ENCODE assay signal across 3 cellular contexts in the genomic region with DNA sequence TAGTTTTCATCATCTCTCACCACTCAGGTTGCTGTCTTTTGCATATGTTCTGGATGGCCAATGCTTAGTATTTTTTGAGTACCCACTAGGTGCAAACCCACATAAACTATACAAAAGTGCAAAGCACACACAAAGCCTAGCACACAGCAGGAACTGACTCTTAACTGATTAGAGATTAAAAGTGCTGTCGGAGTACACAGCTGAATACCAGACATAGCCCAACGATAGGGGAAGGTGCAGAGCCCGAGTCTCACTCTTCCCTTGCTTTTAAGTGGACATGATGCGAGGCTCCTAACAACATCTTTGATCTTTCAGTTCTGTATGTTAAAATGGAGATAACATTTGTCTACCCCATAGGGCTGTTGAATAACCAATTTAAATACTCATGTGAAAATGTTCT.
TF ChIP-seq lines count a peak whose summit lies in the region.

No MANE protein-coding gene starts in this region.

TF ChIP-seq in SK-N-SH treated with all-trans-retinoic acid at 6 μM for 48 hours, 23 proteins besides CTCF, POLR2A, EP300 and RAD21:
- TF ChIP-seq, protein P1, sequence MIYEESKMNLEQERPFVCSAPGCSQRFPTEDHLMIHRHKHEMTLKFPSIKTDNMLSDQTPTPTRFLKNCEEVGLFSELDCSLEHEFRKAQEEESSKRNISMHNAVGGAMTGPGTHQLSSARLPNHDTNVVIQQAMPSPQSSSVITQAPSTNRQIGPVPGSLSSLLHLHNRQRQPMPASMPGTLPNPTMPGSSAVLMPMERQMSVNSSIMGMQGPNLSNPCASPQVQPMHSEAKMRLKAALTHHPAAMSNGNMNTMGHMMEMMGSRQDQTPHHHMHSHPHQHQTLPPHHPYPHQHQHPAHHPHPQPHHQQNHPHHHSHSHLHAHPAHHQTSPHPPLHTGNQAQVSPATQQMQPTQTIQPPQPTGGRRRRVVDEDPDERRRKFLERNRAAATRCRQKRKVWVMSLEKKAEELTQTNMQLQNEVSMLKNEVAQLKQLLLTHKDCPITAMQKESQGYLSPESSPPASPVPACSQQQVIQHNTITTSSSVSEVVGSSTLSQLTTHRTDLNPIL (CRISPR knock-in tag; IDR thresholded peaks at IDR 0.05; ENCODE audit: low read depth): no peak
- no peak for TF ChIP-seq ZFP30 (CRISPR knock-in tag; IDR thresholded peaks at IDR 0.05)
- TF ChIP-seq PPARA (CRISPR knock-in tag; IDR thresholded peaks at IDR 0.05; ENCODE audit: borderline replicate concordance): no peak
- no peak for TF ChIP-seq POU6F1 (CRISPR knock-in tag; IDR thresholded peaks at IDR 0.05; ENCODE audit: borderline replicate concordance, low read depth)
- TF ChIP-seq ZC3H10 (CRISPR knock-in tag; IDR thresholded peaks at IDR 0.05): no peak
- no peak for TF ChIP-seq ARNTL (CRISPR knock-in tag; IDR thresholded peaks at IDR 0.05; ENCODE audit: borderline replicate concordance, low read depth)

TF ChIP-seq in SK-N-SH, 30 proteins besides CTCF, POLR2A, EP300 and RAD21:
- TF ChIP-seq MEF2A (IDR thresholded peaks at IDR 0.05; ENCODE audit: borderline replicate concordance, low read depth) (no peak), GABPA (IDR thresholded peaks at IDR 0.05; ENCODE audit: low read depth) (no peak), MXI1 (IDR thresholded peaks at IDR 0.05; ENCODE audit: low read depth, low read length) (no peak), RFX5 (IDR thresholded peaks at IDR 0.05; ENCODE audit: low read length) (no peak), POLR2AphosphoS5 (IDR thresholded peaks at IDR 0.05; ENCODE audit: low read depth, low read length) (no peak), ELF1 (IDR thresholded peaks at IDR 0.05) (no peak), NFIC (IDR thresholded peaks at IDR 0.05; ENCODE audit: borderline replicate concordance) (no peak), FOXM1 (IDR thresholded peaks at IDR 0.05; ENCODE audit: low read depth) (no peak), IRF3 (IDR thresholded peaks at IDR 0.05; ENCODE audit: low read depth, low read length) (no peak), USF2 (IDR thresholded peaks at IDR 0.05; ENCODE audit: borderline replicate concordance, low read depth, low read length) (no peak)
- TF ChIP-seq, protein P2, sequence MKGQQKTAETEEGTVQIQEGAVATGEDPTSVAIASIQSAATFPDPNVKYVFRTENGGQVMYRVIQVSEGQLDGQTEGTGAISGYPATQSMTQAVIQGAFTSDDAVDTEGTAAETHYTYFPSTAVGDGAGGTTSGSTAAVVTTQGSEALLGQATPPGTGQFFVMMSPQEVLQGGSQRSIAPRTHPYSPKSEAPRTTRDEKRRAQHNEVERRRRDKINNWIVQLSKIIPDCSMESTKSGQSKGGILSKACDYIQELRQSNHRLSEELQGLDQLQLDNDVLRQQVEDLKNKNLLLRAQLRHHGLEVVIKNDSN (IDR thresholded peaks at IDR 0.05; ENCODE audit: borderline replicate concordance, low read depth): no peak

TF ChIP-seq in IMR-90, 13 proteins besides CTCF, POLR2A, EP300 and RAD21:
- TF ChIP-seq USF2 (IDR thresholded peaks at IDR 0.05; ENCODE audit: low read depth, low read length): no peak
- TF ChIP-seq MAZ (IDR thresholded peaks at IDR 0.05; ENCODE audit: borderline replicate concordance, low read depth, low read length): no peak
- no peak for TF ChIP-seq ELK1 (IDR thresholded peaks at IDR 0.05; ENCODE audit: borderline replicate concordance, low read depth, low read length)
- no peak for TF ChIP-seq RFX5 (IDR thresholded peaks at IDR 0.05; ENCODE audit: low read depth, low read length)
- no peak for TF ChIP-seq NFE2L2 (IDR thresholded peaks at IDR 0.05; ENCODE audit: low read depth, low read length)
- no peak for TF ChIP-seq SMC3 (IDR thresholded peaks at IDR 0.05; ENCODE audit: low read depth, low read length)
- TF ChIP-seq CEBPB (IDR thresholded peaks at IDR 0.05; ENCODE audit: low read depth, low read length): no peak
- TF ChIP-seq RCOR1 (IDR thresholded peaks at IDR 0.05; ENCODE audit: insufficient replicate concordance, low read length): no peak
- TF ChIP-seq CHD1 (IDR thresholded peaks at IDR 0.05; ENCODE audit: low read depth, low read length): no peak
- TF ChIP-seq BHLHE40 (IDR thresholded peaks at IDR 0.05; ENCODE audit: low read depth, low read length): no peak
- TF ChIP-seq MXI1 (IDR thresholded peaks at IDR 0.05; ENCODE audit: borderline replicate concordance, low read depth, low read length): no peak
- no peak for TF ChIP-seq FOS (IDR thresholded peaks at IDR 0.05; ENCODE audit: low read depth, low read length)
- TF ChIP-seq MAFK (IDR thresholded peaks at IDR 0.05; ENCODE audit: low read depth, low read length): no peak
